Comparison of ENCODE assay signal across 8 cellular contexts in genomic region chr7:116588225-116588624, GRCh38.
DNase-seq lines count a peak whose midpoint lies in the region; ATAC-seq and TF ChIP-seq lines count a peak whose summit lies in the region.

No MANE protein-coding gene starts in this region.

- dilution Hi-C loops in IMR-90 (cut with HindIII; ENCODE audit: low sequenced_read_pairs, unreplicated experiment), result no loop called here

- H4K8ac ChIP-seq in IMR-90 (ENCODE audit: low read depth in 2 of 2, low read length in 2 of 2), result peak overlapping the region; percentile 52 to 68

- peak overlapping the region; percentile 91 for H2BK20ac ChIP-seq in IMR-90 (ENCODE audit: low read depth, low read length)

- no peaks in the 10 kb centered on the region for H3K27me3 ChIP-seq in IMR-90 (ENCODE audit: control insufficient read depth, insufficient read depth, low read length)
- no peaks in the 10 kb centered on the region for H3K27me3 ChIP-seq in ascending aorta
- H3K27me3 ChIP-seq in osteoblast (ENCODE audit: insufficient read depth, low read length), result no peaks in the 10 kb centered on the region

- TF ChIP-seq CTCF in GM12873 (IDR thresholded peaks at IDR 0.05; ENCODE audit: insufficient read depth, low read depth, low read length, missing control alignments) (peak; percentile 5), IMR-90 (conservative IDR thresholded peaks at IDR 0.05; ENCODE audit: low read depth, low read length) (no peak), ascending aorta (IDR thresholded peaks at IDR 0.05) (no peak), osteoblast (IDR thresholded peaks at IDR 0.05; ENCODE audit: extremely low read depth, low read depth, low read length) (no peak)

- no peaks in the 10 kb centered on the region for H3K79me2 ChIP-seq in osteoblast (ENCODE audit: insufficient read depth, low read length)

- peak overlapping the region; percentile 95 for H2AK5ac ChIP-seq in IMR-90 (ENCODE audit: low read depth, low read length)

- BruUV-seq in IMR-90 (replicated peaks; lab: Mats Ljungman, UMichigan), result no TSS peak

- H3K79me1 ChIP-seq in IMR-90 (ENCODE audit: low read depth in 1 of 2, low read length in 2 of 2), result peaks cover 0 to 7% of the 10 kb centered on the region in 2 experiments; a peak in 3 of 4 replicates

- whole genome bisulfite sequencing in IMR-90 (ENCODE audit: extremely low coverage in 2 of 2, insufficient read length in 1 of 2), 2 experiments, result no CpG with 5 or more reads among the region's 2 CpGs

- intact Hi-C loops in IMR-90 (cut with micrococcal nuclease), result loop anchor here (2.0 to 10.0 kb wide), 3 partner anchors 46 to 415 kb away; no protein-coding TSS in a partner anchor
- intact Hi-C loops in ascending aorta (cut with DNase I), result loop anchor here (1.0 kb wide), 1 partner anchor 329 kb away; no protein-coding TSS in a partner anchor

- H2AK9ac ChIP-seq in IMR-90 (replicated peaks; ENCODE audit: low read depth, low read length, poor library complexity), result peak overlapping the region; percentile 49

- H3K36me3 ChIP-seq in IMR-90 (ENCODE audit: control insufficient read depth, insufficient read depth, low read length) (no peaks in the 10 kb centered on the region), ascending aorta (no peaks in the 10 kb centered on the region), osteoblast (ENCODE audit: insufficient read depth, low read length) (no peaks in the 10 kb centered on the region)

- no peak overlapping the region for H3K4me3 ChIP-seq in IMR-90 (ENCODE audit: insufficient read depth, low read depth, low read length)
- H3K4me3 ChIP-seq in ascending aorta, result no peak overlapping the region
- H3K4me3 ChIP-seq in osteoblast (ENCODE audit: insufficient read depth, low read length), result no peak overlapping the region

- H3K4me1 ChIP-seq in IMR-90 (ENCODE audit: control insufficient read depth, insufficient read depth, low read length) (peaks cover 11% of the 10 kb centered on the region), ascending aorta (peaks cover 0 to 15% of the 10 kb centered on the region in 2 donors), osteoblast (ENCODE audit: insufficient read depth, low read length) (peaks cover 28% of the 10 kb centered on the region)

- H2AFZ ChIP-seq in IMR-90 (replicated peaks; ENCODE audit: low read length, poor library complexity) (peak overlapping the region; percentile 76), osteoblast (ENCODE audit: low read length) (peak overlapping the region; percentile 71)

- H2BK5ac ChIP-seq in IMR-90 (ENCODE audit: low read depth, low read length, poor library complexity, severe bottlenecking), result peak overlapping the region; percentile 77

- H3K14ac ChIP-seq in IMR-90 (replicated peaks; ENCODE audit: low read depth, low read length), result peak overlapping the region; percentile 92

- peak overlapping the region; percentile 70 for H3K56ac ChIP-seq in IMR-90 (ENCODE audit: extremely low read depth, insufficient read depth, low read length)

- peak overlapping the region; percentile 15 for H3K18ac ChIP-seq in IMR-90 (ENCODE audit: low read depth, low read length)

- TF ChIP-seq POLR2A in IMR-90 (IDR thresholded peaks at IDR 0.05; ENCODE audit: low read depth, low read length), result 0 out of 2 replicates have a peak, but pooled peaks have one; percentile 8

- POLR2A ChIA-PET in IMR-90 (lab: Charles Lee; ENCODE audit: unreplicated experiment), result no interaction called here

- H3K9me1 ChIP-seq in IMR-90 (ENCODE audit: insufficient read depth, low read length), result peaks cover 13% of the 10 kb centered on the region

- H2BK120ac ChIP-seq in IMR-90 (ENCODE audit: low read depth, low read length), result peak overlapping the region; percentile 96

- ATAC-seq in GM21447 (IDR thresholded peaks at IDR 0.05; ENCODE audit: unreplicated experiment) (peak; percentile 69), IMR-90 (ENCODE audit: low read depth) (peak; percentile 59), HG03520 (IDR thresholded peaks at IDR 0.05; ENCODE audit: unreplicated experiment) (no peak)

- peak overlapping the region; percentile 94 for H3K4ac ChIP-seq in IMR-90 (ENCODE audit: low read depth, low read length)

- peak overlapping the region; percentile 7 for H4K5ac ChIP-seq in IMR-90 (ENCODE audit: low read depth, low read length)

- TF ChIP-seq RAD21 in IMR-90 (IDR thresholded peaks at IDR 0.05; ENCODE audit: low read length), result peak; percentile 47

- peak overlapping the region; percentile 82 for H3K23ac ChIP-seq in IMR-90 (ENCODE audit: low read depth, low read length)

- H3K9me3 ChIP-seq in IMR-90 (ENCODE audit: control insufficient read depth, insufficient read depth, low read length) (no peaks in the 10 kb centered on the region), ascending aorta (no peaks in the 10 kb centered on the region), osteoblast (ENCODE audit: low read depth, low read length) (no peaks in the 10 kb centered on the region)

- H3K27ac ChIP-seq in IMR-90 (ENCODE audit: insufficient read depth, low read length), result peak overlapping the region; percentile 80
- peak overlapping the region; percentile 5 to 52 for H3K27ac ChIP-seq in ascending aorta
- peak overlapping the region; percentile 80 for H3K27ac ChIP-seq in osteoblast (ENCODE audit: low read depth, low read length)

- DNase-seq in IMR-90 (peak; percentile 82), ascending aorta (ENCODE audit: low spot score in 2 of 2) (no peak), osteoblast (ENCODE audit: insufficient read length, low spot score, missing footprints) (peak; percentile 30), cerebellum (ENCODE audit: low spot score) (no peak), GF-D8 (lab: John Stamatoyannopoulos, UW) (no peak)

- CTCF ChIA-PET in IMR-90 (lab: Yijun Ruan, JAX), result interaction anchor here (1.0 to 1.6 kb wide), 2 partner anchors 36 to 62 kb away, joined by 3 to 12 read pairs; no protein-coding TSS in a partner anchor

- peak overlapping the region; percentile 16 for H3K9ac ChIP-seq in IMR-90 (ENCODE audit: low read depth, low read length)

- H4K20me1 ChIP-seq in IMR-90 (ENCODE audit: insufficient read depth, low read length) (no peaks in the 10 kb centered on the region), osteoblast (ENCODE audit: insufficient read depth, low read length) (no peaks in the 10 kb centered on the region)

- peak overlapping the region; percentile 96 for H4K91ac ChIP-seq in IMR-90 (ENCODE audit: insufficient read depth, low read depth, low read length)

- peak overlapping the region; percentile 78 for H2BK15ac ChIP-seq in IMR-90 (ENCODE audit: low read depth, low read length)

- H3K4me2 ChIP-seq in IMR-90 (ENCODE audit: low read depth, low read length) (peak overlapping the region; percentile 3), osteoblast (ENCODE audit: insufficient read depth, low read length) (peak overlapping the region; percentile 55)

- in situ Hi-C loops in IMR-90 (cut with MboI; ENCODE audit: low sequenced_read_pairs), result loop anchor here (10.0 kb wide), 1 partner anchor 53 kb away; no protein-coding TSS in a partner anchor

TF ChIP-seq in IMR-90, 13 proteins besides CTCF, POLR2A, EP300 and RAD21:
- TF ChIP-seq BHLHE40 (IDR thresholded peaks at IDR 0.05; ENCODE audit: low read depth, low read length), result no peak
- no peak for TF ChIP-seq CEBPB (IDR thresholded peaks at IDR 0.05; ENCODE audit: low read depth, low read length)
- TF ChIP-seq MAZ (IDR thresholded peaks at IDR 0.05; ENCODE audit: borderline replicate concordance, low read depth, low read length), result no peak
- no peak for TF ChIP-seq FOS (IDR thresholded peaks at IDR 0.05; ENCODE audit: low read depth, low read length)
- TF ChIP-seq USF2 (IDR thresholded peaks at IDR 0.05; ENCODE audit: low read depth, low read length), result no peak
- no peak for TF ChIP-seq CHD1 (IDR thresholded peaks at IDR 0.05; ENCODE audit: low read depth, low read length)
- TF ChIP-seq ELK1 (IDR thresholded peaks at IDR 0.05; ENCODE audit: borderline replicate concordance, low read depth, low read length), result no peak
- no peak for TF ChIP-seq RFX5 (IDR thresholded peaks at IDR 0.05; ENCODE audit: low read depth, low read length)
- TF ChIP-seq RCOR1 (IDR thresholded peaks at IDR 0.05; ENCODE audit: insufficient replicate concordance, low read length), result no peak

Comparison
In these comparisons a context has a peak if more than half of its experiments do, and no peak if none do; other contexts are left out.
1. DNase-seq: peak in IMR-90 (single experiment) and osteoblast (single experiment); none in ascending aorta (0 of 2), cerebellum (single experiment) and GF-D8 (single experiment).
2. H3K27ac ChIP-seq: peak in every context shown above with its lines; median percentile 80 in IMR-90; 80 in osteoblast; 28 in ascending aorta.